ENCODE assay signal across 13 cellular contexts in the genomic region with DNA sequence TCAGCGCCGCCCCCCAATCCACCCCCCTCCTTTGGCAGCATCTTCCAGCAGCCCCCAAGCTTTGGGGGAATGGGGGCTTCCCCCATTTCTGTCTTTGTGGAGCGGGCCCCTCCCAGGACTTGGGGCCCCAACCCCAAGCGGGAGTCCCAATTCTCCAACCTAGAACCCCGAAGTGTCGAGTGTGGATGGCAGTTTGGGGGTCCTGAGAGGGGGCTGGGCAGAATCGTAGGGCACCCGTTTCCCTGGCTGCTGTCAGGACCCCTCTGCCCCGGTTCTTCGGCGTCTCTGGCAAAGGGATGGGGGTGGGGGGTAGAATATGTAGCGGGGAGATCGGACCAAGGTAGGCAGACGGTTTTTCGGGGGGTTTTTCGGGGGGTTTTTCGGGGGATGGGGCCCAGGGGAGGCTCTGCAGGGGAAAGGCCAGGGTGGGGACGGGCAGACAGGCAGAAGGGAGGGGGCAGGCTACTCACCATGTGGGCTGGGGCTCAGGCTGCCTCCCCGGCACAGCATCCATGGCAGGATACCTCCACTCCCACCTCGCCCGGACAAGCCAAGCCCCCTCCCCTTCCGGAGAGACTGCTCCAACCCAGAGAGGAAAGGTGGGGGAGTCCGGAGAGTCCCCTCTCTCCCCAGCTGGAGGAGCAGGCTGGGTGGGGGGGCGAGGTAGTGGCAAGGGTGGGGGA. TPM values are rescaled to one million over a fixed set of nuclear protein-coding genes. Genes with fewer than 3 reads are reported as not detected.
DNase-seq lines count a peak whose midpoint lies in the region; ATAC-seq, FAIRE-seq and TF ChIP-seq lines count a peak whose summit lies in the region.
"Had no signal": no experiment of that assay in that cellular context is flagged by ENCODE, and none has a peak within 500 bp of the region (broad histone marks: within the 10 kb centered on the region; RNA-seq: fewer than 3 reads in every experiment).

No MANE protein-coding gene starts in this region.

- H3K4me3 ChIP-seq in right atrium auricular region, result no peak overlapping the region
- H3K4me3 ChIP-seq in heart left ventricle, result peak overlapping the region in 3 of 12 donors; percentile 15 to 40 (median 29)
- H3K4me3 ChIP-seq in GM12878, result peak overlapping the region; percentile 44; the same call in 1 of the 2 replicates
- H3K4me3 ChIP-seq in tibial artery, result peak overlapping the region in 1 of 2 donors; percentile 40

- H3K4me1 Mint-ChIP-seq in type B pancreatic cell (ENCODE audit: unreplicated experiment) (no peaks in the 10 kb centered on the region), osteocyte (ENCODE audit: unreplicated experiment) (peaks cover 15% of the 10 kb centered on the region)

- H3K27ac Mint-ChIP-seq in type B pancreatic cell, result no peak overlapping the region
- no peak overlapping the region for H3K27ac Mint-ChIP-seq in osteocyte (ENCODE audit: unreplicated experiment)
- H3K27ac Mint-ChIP-seq: activated CD4-positive, alpha-beta T cell treated with anti-CD3 and anti-CD28 coated beads, Interleukin-2, amount 10 ng/mL, durations not matched to agents 7 days and 5 days; activated naive CD4-positive, alpha-beta T cell treated with anti-CD3 and anti-CD28 coated beads, Interleukin-2, amount 50 U/mL, for 72 hours had no signal

- H3K9me3 ChIP-seq in right atrium auricular region (no peaks in the 10 kb centered on the region), heart left ventricle (no peaks in the 10 kb centered on the region), GM12878 (replicated peaks; ENCODE audit: control insufficient read depth, insufficient read depth, low read length) (no peaks in the 10 kb centered on the region), tibial artery (no peaks in the 10 kb centered on the region)

- ATAC-seq in heart left ventricle (no peak), GM12878 (peak; percentile 55), left lobe of liver (no peak), HG03175 (IDR thresholded peaks at IDR 0.05; ENCODE audit: unreplicated experiment) (no peak)

- FAIRE-seq in GM12878 (lab: Jason Lieb, UNC), result no peak

- CTCF ChIA-PET in GM12878 (lab: Yijun Ruan, JAX), result interaction anchor here (0.6 to 0.8 kb wide), 2 partner anchors 277 to 983 kb away, joined by 3 to 4 read pairs; no protein-coding TSS in a partner anchor

- H3K27me3 ChIP-seq in right atrium auricular region (peaks cover 15 to 38% of the 10 kb centered on the region in 2 donors), heart left ventricle (peaks cover 30 to 85% (median 43%) of the 10 kb centered on the region in 9 donors), GM12878 (replicated peaks in 1 of 2; ENCODE audit: control insufficient read depth in 2 of 2, insufficient read depth in 2 of 2, low read length in 1 of 2) (peaks cover 2% of the 10 kb centered on the region in 2 experiments; a peak in 2 of 4 replicates), tibial artery (peaks cover 8 to 83% of the 10 kb centered on the region in 2 donors)

- H3K9ac ChIP-seq in GM12878 (ENCODE audit: control insufficient read depth, insufficient read depth, low read length), result peak overlapping the region; percentile 44

- H2AFZ ChIP-seq in GM12878 (ENCODE audit: control insufficient read depth, low read depth, low read length), result no peak overlapping the region; the same call in 1 of the 2 replicates

- POLR2A ChIA-PET in GM12878 (lab: Charles Lee), result interaction anchor here (0.6 kb wide), 1 partner anchor 1092 kb away, joined by 4 read pairs; no protein-coding TSS in a partner anchor

- peaks cover 82% of the 10 kb centered on the region for H3K27me3 Mint-ChIP-seq in type B pancreatic cell
- H3K27me3 Mint-ChIP-seq in osteocyte (ENCODE audit: unreplicated experiment), result peaks cover 57% of the 10 kb centered on the region

- H3K4me1 ChIP-seq in right atrium auricular region (peaks cover 0 to 24% of the 10 kb centered on the region in 2 donors), heart left ventricle (peaks cover 0 to 21% (median 7%) of the 10 kb centered on the region in 12 donors), GM12878 (ENCODE audit: control insufficient read depth, insufficient read depth, low read length) (peaks cover 2% of the 10 kb centered on the region; the same call in 1 of the 2 replicates), tibial artery (peaks cover 0 to 24% (median 16%) of the 10 kb centered on the region in 4 donors)

- H3K4me3 Mint-ChIP-seq in type B pancreatic cell (peak overlapping the region; percentile 82), osteocyte (ENCODE audit: unreplicated experiment) (no peak overlapping the region)
- H3K4me3 Mint-ChIP-seq: activated CD4-positive, alpha-beta T cell treated with anti-CD3 and anti-CD28 coated beads, Interleukin-2, amount 10 ng/mL, durations not matched to agents 7 days and 5 days had no signal

- intact Hi-C loops in heart left ventricle (cut with DNase I) (no loop called here), GM12878 (cut with micrococcal nuclease; ENCODE audit: unreplicated experiment) (no loop called here), tibial artery (cut with DNase I; ENCODE audit: low total_unique reads) (no loop called here)

- SMC1A ChIA-PET in GM12878 (lab: Charles Lee; ENCODE audit: uncharacterized antibody, unreplicated experiment), result interaction anchor here (0.6 to 2.1 kb wide), 3 partner anchors 11 to 762 kb away, joined by 3 to 9 read pairs (median 3); no protein-coding TSS in a partner anchor

- H3K79me2 ChIP-seq in GM12878 (ENCODE audit: control insufficient read depth, insufficient read depth, low read length), result no peaks in the 10 kb centered on the region

- in situ Hi-C loops in GM12878 (cut with MboI), result no loop called here

- TF ChIP-seq POLR2A in heart left ventricle (IDR thresholded peaks at IDR 0.05) (no peak), GM12878 (IDR thresholded peaks at IDR 0.05; ENCODE audit: low read depth, low read length) (peak; percentile 46; the same call in 1 of the 2 replicates)

- H3K36me3 ChIP-seq in right atrium auricular region (no peaks in the 10 kb centered on the region), heart left ventricle (no peaks in the 10 kb centered on the region), GM12878 (ENCODE audit: control insufficient read depth in 2 of 2, insufficient read depth in 2 of 2, low read length in 1 of 2) (no peaks in the 10 kb centered on the region), tibial artery (no peaks in the 10 kb centered on the region)

- no peaks in the 10 kb centered on the region for H3K9me3 Mint-ChIP-seq in type B pancreatic cell
- H3K9me3 Mint-ChIP-seq in osteocyte (ENCODE audit: unreplicated experiment), result no peaks in the 10 kb centered on the region
- H3K9me3 Mint-ChIP-seq: activated CD4-positive, alpha-beta T cell treated with anti-CD3 and anti-CD28 coated beads, Interleukin-2, amount 10 ng/mL, durations not matched to agents 7 days and 5 days; activated naive CD4-positive, alpha-beta T cell treated with anti-CD3 and anti-CD28 coated beads, Interleukin-2, amount 50 U/mL, for 72 hours had no signal

- H3K4me2 ChIP-seq in GM12878 (ENCODE audit: control insufficient read depth, insufficient read depth), result peak overlapping the region; percentile 44; the same call in 1 of the 2 replicates

- no peak for TF ChIP-seq RAD21 in GM12878 (IDR thresholded peaks at IDR 0.05; ENCODE audit: insufficient read depth, low read depth, low read length)

- 2 to 4% (median 3%) methylated on average over 16 to 24 of the region's 24 CpGs for WGBS in heart left ventricle, 4 donors
- WGBS in GM12878 (ENCODE audit: insufficient coverage, insufficient replicate concordance, low lambda C conversion rate, missing lambda C conversion rate), result 0% methylated on average over 13 of the region's 24 CpGs

- peak; percentile 28 for DNase-seq in right atrium auricular region (ENCODE audit: low spot score)
- no peak for DNase-seq in heart left ventricle
- DNase-seq in GM12878 (ENCODE audit: low read depth, low spot score), result no peak
- peak; percentile 33 for DNase-seq in left lobe of liver (ENCODE audit: low spot score)
- DNase-seq in type B pancreatic cell (ENCODE audit: extremely low spot score, unreplicated experiment), result peak; percentile 66
- no peak for DNase-seq in osteocyte (ENCODE audit: extremely low spot score, unreplicated experiment)
- no peak for DNase-seq in tibial artery
- DNase-seq: activated CD4-positive, alpha-beta T cell treated with anti-CD3 and anti-CD28 coated beads, Interleukin-2, amount 10 ng/mL, durations not matched to agents 7 days and 5 days; cortex of kidney; foreskin melanocyte had no signal

- H3K36me3 Mint-ChIP-seq in type B pancreatic cell (no peaks in the 10 kb centered on the region), osteocyte (ENCODE audit: unreplicated experiment) (no peaks in the 10 kb centered on the region)

- no TSS peak for BruUV-seq in GM12878 (replicated peaks; lab: Mats Ljungman, UMichigan)

- H4K20me1 ChIP-seq in GM12878 (ENCODE audit: control insufficient read depth, insufficient read depth), result no peaks in the 10 kb centered on the region

- RAD21 ChIA-PET in GM12878 (lab: Charles Lee; ENCODE audit: unreplicated experiment), result no interaction called here

- TF ChIP-seq EP300 in GM12878 (IDR thresholded peaks at IDR 0.05; ENCODE audit: borderline replicate concordance in 1 of 2, control insufficient read depth in 1 of 2, low read depth in 2 of 2, low read length in 2 of 2), result no peak

- H3K27ac ChIP-seq in right atrium auricular region, result no peak overlapping the region
- H3K27ac ChIP-seq in heart left ventricle, result no peak overlapping the region
- H3K27ac ChIP-seq in GM12878 (ENCODE audit: control insufficient read depth, insufficient read depth), result no peak overlapping the region
- no peak overlapping the region for H3K27ac ChIP-seq in tibial artery

- TF ChIP-seq CTCF in right atrium auricular region (IDR thresholded peaks at IDR 0.05), result no peak
- TF ChIP-seq CTCF in heart left ventricle (IDR thresholded peaks at IDR 0.05), result no peak
- TF ChIP-seq CTCF in GM12878 (IDR thresholded peaks at IDR 0.05 in 2 of 3, conservative IDR thresholded peaks at IDR 0.05 in 1 of 3; ENCODE audit: control insufficient read depth in 2 of 3, extremely low read depth in 1 of 3, insufficient read depth in 1 of 3, low read depth in 3 of 3, low read length in 3 of 3), result no peak
- no peak for TF ChIP-seq CTCF in type B pancreatic cell (conservative IDR thresholded peaks at IDR 0.05)
- no peak for TF ChIP-seq CTCF in osteocyte (IDR thresholded peaks at IDR 0.05)
- TF ChIP-seq CTCF in tibial artery (IDR thresholded peaks at IDR 0.05), result no peak

RNA-seq across cellular contexts. Expression of gene JPH4, which starts 0.7 kb away (rescaled TPM):
- total RNA-seq in right atrium auricular region (under 1 TPM in 1 of 2 donors, not detected in 1; 0.39 TPM), heart left ventricle (under 1 TPM in 8 of 9 donors, not detected in 1; 0.10 to 0.59 (median 0.26) TPM), GM12878 (2014; rRNA removed) (2.5 and 2.6 TPM in 2 replicates), GM12878 (2014; rRNA removed; fragmentation: Illumina TruSeq; extraction: Trizol) (3.0 and 3.2 TPM in 2 replicates), GM12878 (2021) (10.3 and 10.6 TPM in 2 replicates), left lobe of liver (0.10 TPM), type B pancreatic cell (ENCODE audit: low replicate concordance) (0.33 and 8.3 TPM in 2 replicates), osteocyte (not detected in 2 replicates)
- polyA plus RNA-seq in heart left ventricle (under 1 TPM; 0.12 to 0.23 TPM), GM12878 (2011; rRNA removed) (6.8 and 8.4 TPM in 2 replicates), GM12878 (2014; fragmentation: Illumina TruSeq; extraction: Trizol) (4.2 and 5.5 TPM in 2 replicates), GM12878 (2014; fragmentation: Nextera tagmentation; extraction: Ambion mirVana) (under 1 TPM; 0.48 to 0.60 TPM), GM12878 (2014; rRNA removed) (6.7 and 7.1 TPM in 2 replicates), GM12878 (2016; fragmentation: Nextera tagmentation; extraction: Ambion mirVana) (1 to 10 TPM; 3.4 to 4.4 TPM)
- 18.3 and 18.9 TPM in 2 replicates for total RNA-seq in GM12878 (2013; cell fraction: nucleolus; rRNA removed)
- polyA plus RNA-seq in GM12878 (2011; ENCODE audit: low read depth), result 1.8 TPM
- 7.9 and 9.8 TPM in 2 replicates for polyA plus RNA-seq in GM12878 (2011; cell fraction: cytosol; rRNA removed)
- 14.7 and 20.5 TPM in 2 replicates for polyA plus RNA-seq in GM12878 (2011; cell fraction: nucleus; rRNA removed)
- polyA plus RNA-seq in GM12878 (2012), result 3.2 and 3.6 TPM in 2 replicates
- polyA minus RNA-seq in GM12878 (2011; rRNA and poly(A)+ RNA removed), result 5.5 and 8.0 TPM in 2 replicates
- polyA minus RNA-seq in GM12878 (2011; cell fraction: cytosol; rRNA and poly(A)+ RNA removed), result 4.4 and 5.3 TPM in 2 replicates
- polyA minus RNA-seq in GM12878 (2011; cell fraction: nucleus; rRNA and poly(A)+ RNA removed), result 4.1 and 6.8 TPM in 2 replicates
- total RNA-seq: activated CD4-positive, alpha-beta T cell treated with anti-CD3 and anti-CD28 coated beads, Interleukin-2, amount 10 ng/mL, durations not matched to agents 7 days and 5 days; activated naive CD4-positive, alpha-beta T cell treated with anti-CD3 and anti-CD28 coated beads, Interleukin-2, amount 50 U/mL, for 72 hours had no signal
- polyA plus RNA-seq: BJ had no signal

RNA-seq across cellular contexts. Expression of gene AP1G2, which starts 10.3 kb away (rescaled TPM):
- total RNA-seq in right atrium auricular region, result 10 to 100 TPM in 1 of 2 donors, 1 to 10 TPM in 1; 6.6 to 18.8 TPM
- 10 to 100 TPM in 5 of 9 donors, 1 to 10 TPM in 4; 7.2 to 33.8 (median 11.6) TPM for total RNA-seq in heart left ventricle
- 10 to 100 TPM in 1 of 2 donors, 1 to 10 TPM in 1; 8.8 to 16.6 TPM for polyA plus RNA-seq in heart left ventricle
- 258 and 299 TPM in 2 replicates for total RNA-seq in GM12878 (2013; cell fraction: nucleolus; rRNA removed)
- total RNA-seq in GM12878 (2014; rRNA removed), result 74.6 and 74.9 TPM in 2 replicates
- 41.5 and 45.5 TPM in 2 replicates for total RNA-seq in GM12878 (2014; rRNA removed; fragmentation: Illumina TruSeq; extraction: Trizol)
- 110 and 135 TPM in 2 replicates for total RNA-seq in GM12878 (2021)
- 96.6 TPM for polyA plus RNA-seq in GM12878 (2011; ENCODE audit: low read depth)
- polyA plus RNA-seq in GM12878 (2011; rRNA removed), result 61.2 and 115 TPM in 2 replicates
- polyA plus RNA-seq in GM12878 (2011; cell fraction: cytosol; rRNA removed), result 117 and 179 TPM in 2 replicates
- 1,109 and 1,353 TPM in 2 replicates for polyA plus RNA-seq in GM12878 (2011; cell fraction: nucleus; rRNA removed)
- 124 and 126 TPM in 2 replicates for polyA plus RNA-seq in GM12878 (2012)
- 60.4 and 92.7 TPM in 2 replicates for polyA plus RNA-seq in GM12878 (2014; fragmentation: Illumina TruSeq; extraction: Trizol)
- 10 to 100 TPM; 55.6 to 65.5 TPM for polyA plus RNA-seq in GM12878 (2014; fragmentation: Nextera tagmentation; extraction: Ambion mirVana)
- 129 and 146 TPM in 2 replicates for polyA plus RNA-seq in GM12878 (2014; rRNA removed)
- 100 to 1,000 TPM; 114 to 122 TPM for polyA plus RNA-seq in GM12878 (2016; fragmentation: Nextera tagmentation; extraction: Ambion mirVana)
- 117 and 189 TPM in 2 replicates for polyA minus RNA-seq in GM12878 (2011; rRNA and poly(A)+ RNA removed)
- 36.4 and 43.8 TPM in 2 replicates for polyA minus RNA-seq in GM12878 (2011; cell fraction: cytosol; rRNA and poly(A)+ RNA removed)
- polyA minus RNA-seq in GM12878 (2011; cell fraction: nucleus; rRNA and poly(A)+ RNA removed), result 211 and 295 TPM in 2 replicates
- total RNA-seq in left lobe of liver, result 19.3 TPM
- total RNA-seq in type B pancreatic cell (ENCODE audit: low replicate concordance), result 156 and 170 TPM in 2 replicates
- total RNA-seq in osteocyte, result 27.5 and 32.6 TPM in 2 replicates

RNA-seq across cellular contexts. Expression of gene THTPA, which starts 21.8 kb away (rescaled TPM):
- total RNA-seq in right atrium auricular region (10 to 100 TPM; 22.6 to 27.3 TPM), heart left ventricle (10 to 100 TPM; 13.0 to 30.9 (median 18.9) TPM), GM12878 (2014; rRNA removed) (10.4 and 16.9 TPM in 2 replicates), GM12878 (2014; rRNA removed; fragmentation: Illumina TruSeq; extraction: Trizol) (7.8 and 8.2 TPM in 2 replicates), GM12878 (2021) (12.4 and 16.9 TPM in 2 replicates), left lobe of liver (11.1 TPM), type B pancreatic cell (ENCODE audit: low replicate concordance) (14.3 and 16.4 TPM in 2 replicates), osteocyte (22.3 and 25.7 TPM in 2 replicates)
- polyA plus RNA-seq in heart left ventricle (10 to 100 TPM in 1 of 2 donors, 1 to 10 TPM in 1; 9.1 to 28.7 TPM), GM12878 (2011; rRNA removed) (3.0 and 4.5 TPM in 2 replicates), GM12878 (2014; fragmentation: Illumina TruSeq; extraction: Trizol) (10.9 and 15.3 TPM in 2 replicates), GM12878 (2014; fragmentation: Nextera tagmentation; extraction: Ambion mirVana) (1 to 10 TPM; 3.1 to 5.9 TPM), GM12878 (2014; rRNA removed) (15.1 and 18.5 TPM in 2 replicates), GM12878 (2016; fragmentation: Nextera tagmentation; extraction: Ambion mirVana) (10 to 100 TPM; 17.8 to 24.9 TPM)
- total RNA-seq in GM12878 (2013; cell fraction: nucleolus; rRNA removed), result 16.2 and 23.2 TPM in 2 replicates
- polyA plus RNA-seq in GM12878 (2011; ENCODE audit: low read depth), result 5.1 TPM
- 6.9 and 8.0 TPM in 2 replicates for polyA plus RNA-seq in GM12878 (2011; cell fraction: cytosol; rRNA removed)
- 9.9 and 14.0 TPM in 2 replicates for polyA plus RNA-seq in GM12878 (2011; cell fraction: nucleus; rRNA removed)
- 7.3 and 8.1 TPM in 2 replicates for polyA plus RNA-seq in GM12878 (2012)
- 5.3 and 10.1 TPM in 2 replicates for polyA minus RNA-seq in GM12878 (2011; rRNA and poly(A)+ RNA removed)
- 1.5 and 2.8 TPM in 2 replicates for polyA minus RNA-seq in GM12878 (2011; cell fraction: cytosol; rRNA and poly(A)+ RNA removed)
- 4.7 and 5.6 TPM in 2 replicates for polyA minus RNA-seq in GM12878 (2011; cell fraction: nucleus; rRNA and poly(A)+ RNA removed)

RNA-seq across cellular contexts. Expression of gene ZFHX2, which starts 26.3 kb away (rescaled TPM):
- total RNA-seq in right atrium auricular region (under 1 TPM; 0.59 to 0.85 TPM), heart left ventricle (1 to 10 TPM in 3 of 9 donors, under 1 TPM in 6; 0.47 to 2.3 (median 0.88) TPM), GM12878 (2014; rRNA removed) (0.11 and 0.40 TPM in 2 replicates), GM12878 (2014; rRNA removed; fragmentation: Illumina TruSeq; extraction: Trizol) (0.14 and 0.54 TPM in 2 replicates), GM12878 (2021) (1.8 and 2.2 TPM in 2 replicates), left lobe of liver (0.81 TPM), type B pancreatic cell (ENCODE audit: low replicate concordance) (5.6 and 11.1 TPM in 2 replicates), osteocyte (3.8 and 5.7 TPM in 2 replicates)
- polyA plus RNA-seq in heart left ventricle (under 1 TPM; 0.24 to 0.88 TPM), GM12878 (2011; rRNA removed) (0.10 and 0.42 TPM in 2 replicates), GM12878 (2014; fragmentation: Illumina TruSeq; extraction: Trizol) (0.19 and 0.56 TPM in 2 replicates), GM12878 (2014; fragmentation: Nextera tagmentation; extraction: Ambion mirVana) (1 to 10 TPM in 1 of 2 experiments, under 1 TPM in 1; 0.27 to 1.3 TPM), GM12878 (2014; rRNA removed) (0.32 and 0.72 TPM in 2 replicates), GM12878 (2016; fragmentation: Nextera tagmentation; extraction: Ambion mirVana) (1 to 10 TPM in 1 of 2 experiments, under 1 TPM in 1; 0.59 to 1.2 TPM)
- 3.4 and 3.9 TPM in 2 replicates for total RNA-seq in GM12878 (2013; cell fraction: nucleolus; rRNA removed)
- polyA plus RNA-seq in GM12878 (2011; ENCODE audit: low read depth), result 0.17 TPM
- 0.13 TPM in 2 replicates for polyA plus RNA-seq in GM12878 (2011; cell fraction: cytosol; rRNA removed)
- polyA plus RNA-seq in GM12878 (2011; cell fraction: nucleus; rRNA removed), result 1.2 and 2.8 TPM in 2 replicates
- 0.84 and 0.97 TPM in 2 replicates for polyA plus RNA-seq in GM12878 (2012)
- polyA minus RNA-seq in GM12878 (2011; rRNA and poly(A)+ RNA removed), result 0.95 and 1.3 TPM in 2 replicates
- 0.53 and 0.83 TPM in 2 replicates for polyA minus RNA-seq in GM12878 (2011; cell fraction: cytosol; rRNA and poly(A)+ RNA removed)
- 1.7 and 2.7 TPM in 2 replicates for polyA minus RNA-seq in GM12878 (2011; cell fraction: nucleus; rRNA and poly(A)+ RNA removed)

RNA-seq across cellular contexts. Expression of gene DHRS2, which starts 58.3 kb away (rescaled TPM):
- total RNA-seq in right atrium auricular region (not detected), heart left ventricle (under 1 TPM in 1 of 9 donors, not detected in 8; 0.17 TPM), GM12878 (2014; rRNA removed) (0.38 and 0.73 TPM in 2 replicates), GM12878 (2014; rRNA removed; fragmentation: Illumina TruSeq; extraction: Trizol) (0.46 and 0.58 TPM in 2 replicates), GM12878 (2021) (0.49 and 0.58 TPM in 2 replicates), left lobe of liver (6.2 TPM), type B pancreatic cell (ENCODE audit: low replicate concordance) (1.4 and 3.3 TPM in 2 replicates), osteocyte (not detected in 2 replicates)
- polyA plus RNA-seq in heart left ventricle (under 1 TPM in 1 of 2 donors, not detected in 1; 0.04 TPM), GM12878 (2011; rRNA removed) (0.71 and 1.3 TPM in 2 replicates), GM12878 (2014; fragmentation: Illumina TruSeq; extraction: Trizol) (0.32 TPM in 1 of 2 replicates, not detected in the other), GM12878 (2014; fragmentation: Nextera tagmentation; extraction: Ambion mirVana) (under 1 TPM in 1 of 2 experiments, not detected in 1; 0.09 TPM), GM12878 (2014; rRNA removed) (0.70 and 0.82 TPM in 2 replicates), GM12878 (2016; fragmentation: Nextera tagmentation; extraction: Ambion mirVana) (1 to 10 TPM; 1.8 TPM)
- total RNA-seq in GM12878 (2013; cell fraction: nucleolus; rRNA removed), result 0.10 TPM in 1 of 2 replicates, not detected in the other
- 0.89 TPM for polyA plus RNA-seq in GM12878 (2011; ENCODE audit: low read depth)
- 1.3 and 1.6 TPM in 2 replicates for polyA plus RNA-seq in GM12878 (2011; cell fraction: cytosol; rRNA removed)
- 1.6 and 2.0 TPM in 2 replicates for polyA plus RNA-seq in GM12878 (2011; cell fraction: nucleus; rRNA removed)
- 0.94 and 0.96 TPM in 2 replicates for polyA plus RNA-seq in GM12878 (2012)
- polyA minus RNA-seq in GM12878 (2011; rRNA and poly(A)+ RNA removed), result 0.73 and 0.98 TPM in 2 replicates
- polyA minus RNA-seq in GM12878 (2011; cell fraction: cytosol; rRNA and poly(A)+ RNA removed), result 0.67 TPM in 1 of 2 replicates, not detected in the other
- 0.48 and 1.4 TPM in 2 replicates for polyA minus RNA-seq in GM12878 (2011; cell fraction: nucleus; rRNA and poly(A)+ RNA removed)

Comparison
In these comparisons a context has a peak if more than half of its experiments do, and no peak if none do; other contexts are left out.
1. DNase-seq: peak in right atrium auricular region (single experiment), left lobe of liver (single experiment) and type B pancreatic cell (single experiment); none in heart left ventricle (0 of 5), GM12878 (single experiment), osteocyte (single experiment) and tibial artery (0 of 2).